In genomic region chr10:131495892-131496291, GRCh38 we compare ENCODE assay signal across 24 cellular contexts.
"Had no signal": no experiment of that assay in that cellular context is flagged by ENCODE, and none has a peak within 500 bp of the region (broad histone marks: within the 10 kb centered on the region; RNA-seq: fewer than 3 reads in every experiment).

No MANE protein-coding gene starts in this region.

- H3K4me3 ChIP-seq: coronary artery, dorsolateral prefrontal cortex, esophagus muscularis mucosa, gastroesophageal sphincter, heart left ventricle, hepatocyte, left ventricle myocardium inferior, lower lobe of right lung, mucosa of descending colon had no signal

- FAIRE-seq: colon, endothelial cell of umbilical vein, frontal cortex, kidney had no signal

- H3K36me3 ChIP-seq: esophagus muscularis mucosa, gastroesophageal sphincter, heart left ventricle, left ventricle myocardium inferior, lower lobe of right lung had no signal

- H3K4me3 Mint-ChIP-seq: immature natural killer cell, mesothelial cell of epicardium had no signal

- H3K27ac ChIP-seq: coronary artery, dorsolateral prefrontal cortex, esophagus muscularis mucosa, foreskin keratinocyte, gastroesophageal sphincter, heart left ventricle, hepatocyte, left ventricle myocardium inferior, lower lobe of right lung had no signal

- H3K36me3 Mint-ChIP-seq: immature natural killer cell, mesothelial cell of epicardium had no signal

- H3K4me1 ChIP-seq: esophagus muscularis mucosa, foreskin keratinocyte, gastroesophageal sphincter, heart left ventricle, left ventricle myocardium inferior, lower lobe of right lung had no signal

- H3K27me3 ChIP-seq: dorsolateral prefrontal cortex, foreskin keratinocyte, heart left ventricle, hepatocyte had no signal

- H3K4me1 Mint-ChIP-seq: immature natural killer cell, mesothelial cell of epicardium had no signal

- H3K27ac Mint-ChIP-seq: immature natural killer cell, mesothelial cell of epicardium had no signal

- H3K9me3 ChIP-seq: esophagus muscularis mucosa, heart left ventricle, left ventricle myocardium inferior, lower lobe of right lung had no signal

- DNase-seq: dermis blood vessel endothelial cell; dorsolateral prefrontal cortex; effector CD4-positive, alpha-beta T cell; effector memory CD4-positive, alpha-beta T cell; foreskin keratinocyte; heart left ventricle; hypothalamus; immature natural killer cell; islet precursor cell; kidney; kidney glomerular epithelial cell; left colon; left ventricle myocardium inferior; lower lobe of right lung; mesenchymal stem cell; mucosa of descending colon had no signal
